In the genomic region with DNA sequence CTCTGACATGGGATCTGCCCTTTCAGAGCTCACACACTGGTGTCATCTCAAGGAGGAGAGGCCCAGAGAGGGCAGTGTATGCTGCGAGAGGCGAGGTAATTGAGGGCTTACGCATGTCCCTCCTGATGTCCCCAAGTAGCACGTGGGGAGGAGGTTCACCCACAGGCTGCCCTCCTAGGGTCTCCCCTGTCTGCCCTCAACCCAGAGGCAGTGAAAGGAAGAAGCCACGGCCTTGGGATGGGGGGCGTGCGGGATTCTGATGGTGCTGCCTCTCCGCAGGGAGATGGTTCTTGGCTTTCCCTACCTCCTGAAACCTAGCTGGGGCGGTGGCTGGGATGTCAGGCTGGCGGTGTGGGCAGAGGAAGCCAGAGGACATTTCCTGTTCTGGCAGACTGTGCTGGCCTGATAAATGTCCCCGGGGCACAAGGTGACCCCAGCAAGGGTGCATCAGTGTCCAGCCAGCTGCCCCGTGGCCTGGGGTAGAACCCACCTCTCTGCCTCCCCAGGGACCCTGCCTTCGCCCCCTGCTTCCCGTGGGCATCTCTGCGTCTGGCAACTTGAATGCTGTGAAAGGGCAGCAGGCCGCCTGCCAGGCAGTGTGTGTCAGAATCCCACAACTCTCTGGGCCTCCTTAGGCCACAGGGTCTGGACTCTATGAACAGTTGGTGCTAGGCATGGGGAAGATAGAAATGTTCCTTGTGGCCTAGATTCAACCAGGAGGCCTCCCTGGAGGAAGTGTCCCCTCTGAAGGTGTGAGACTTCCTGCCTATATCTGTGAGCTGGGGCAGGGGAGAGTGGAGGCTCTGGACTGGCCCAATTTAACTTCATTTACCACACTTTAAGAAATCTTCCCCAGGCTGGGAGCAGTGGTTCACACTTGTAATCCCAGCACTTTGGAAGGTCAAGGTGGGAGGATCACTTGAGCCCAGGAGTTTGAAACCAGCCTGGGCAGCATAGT, we compare ENCODE assay signal across 9 cellular contexts. TPM values are rescaled to one million over a fixed set of nuclear protein-coding genes. Genes with fewer than 3 reads are reported as not detected.
A peak's percentile ranks its signal among the peaks of the same experiment; 100 is the strongest.
DNase-seq lines count a peak whose midpoint lies in the region; ATAC-seq and TF ChIP-seq lines count a peak whose summit lies in the region.
"Had no signal": no experiment of that assay in that cellular context is flagged by ENCODE, and none has a peak within 500 bp of the region (broad histone marks: within the 10 kb centered on the region; RNA-seq: fewer than 3 reads in every experiment).

No MANE protein-coding gene starts in this region.

- H3K27ac Mint-ChIP-seq in activated CD4-positive, alpha-beta T cell treated with anti-CD3 and anti-CD28 coated beads for 36 hours, result peak overlapping the region; percentile 67
- peak overlapping the region; percentile 28 to 77 for H3K27ac Mint-ChIP-seq in activated naive CD4-positive, alpha-beta T cell treated with anti-CD3 and anti-CD28 coated beads, Interleukin-2, amount 50 U/mL, for 72 hours
- peak overlapping the region; percentile 81 to 92 (median 90) for H3K27ac Mint-ChIP-seq in immature natural killer cell

- no peaks in the 10 kb centered on the region for H3K27me3 ChIP-seq in testis

- no peaks in the 10 kb centered on the region for H3K9me3 Mint-ChIP-seq in activated CD4-positive, alpha-beta T cell treated with anti-CD3 and anti-CD28 coated beads for 36 hours (ENCODE audit: low read depth)
- no peaks in the 10 kb centered on the region for H3K9me3 Mint-ChIP-seq in activated naive CD4-positive, alpha-beta T cell treated with anti-CD3 and anti-CD28 coated beads, Interleukin-2, amount 50 U/mL, for 72 hours
- no peaks in the 10 kb centered on the region for H3K9me3 Mint-ChIP-seq in immature natural killer cell

- no peaks in the 10 kb centered on the region for H3K27me3 Mint-ChIP-seq in activated CD4-positive, alpha-beta T cell treated with anti-CD3 and anti-CD28 coated beads for 36 hours
- peaks cover 6 to 7% (median 7%) of the 10 kb centered on the region in 3 donors for H3K27me3 Mint-ChIP-seq in immature natural killer cell (ENCODE audit: low read depth in 3 of 3)

- peaks cover 50% of the 10 kb centered on the region for H3K4me1 ChIP-seq in testis

- POLR2A ChIA-PET in activated CD4-positive, alpha-beta T cell treated with anti-CD3 and anti-CD28 coated beads for 36 hours (lab: Charles Lee), result interaction anchor here (0.9 to 1.9 kb wide), 2 partner anchors 20 to 24 kb away, joined by 3 to 5 read pairs; no protein-coding TSS in a partner anchor

- TF ChIP-seq CTCF in testis (IDR thresholded peaks at IDR 0.05), result no peak

- peak overlapping the region; percentile 19 for H3K4me3 Mint-ChIP-seq in activated CD4-positive, alpha-beta T cell treated with anti-CD3 and anti-CD28 coated beads for 36 hours
- peak overlapping the region; percentile 62 to 95 (median 86) for H3K4me3 Mint-ChIP-seq in immature natural killer cell

- H3K36me3 ChIP-seq in testis (ENCODE audit: low read depth, missing control alignments), result no peaks in the 10 kb centered on the region

- H3K36me3 Mint-ChIP-seq in activated CD4-positive, alpha-beta T cell treated with anti-CD3 and anti-CD28 coated beads for 36 hours (ENCODE audit: low read depth), result peaks cover 24% of the 10 kb centered on the region
- peaks cover 8 to 9% of the 10 kb centered on the region in 2 donors for H3K36me3 Mint-ChIP-seq in activated naive CD4-positive, alpha-beta T cell treated with anti-CD3 and anti-CD28 coated beads, Interleukin-2, amount 50 U/mL, for 72 hours
- H3K36me3 Mint-ChIP-seq in immature natural killer cell, result no peaks in the 10 kb centered on the region

- intact Hi-C loops in activated CD4-positive, alpha-beta T cell treated with anti-CD3 and anti-CD28 coated beads for 36 hours (cut with DNase I, micrococcal nuclease), result no loop called here
- intact Hi-C loops in testis (cut with DNase I; ENCODE audit: low total_unique reads), result no loop called here

- no peak for ATAC-seq in activated CD4-positive, alpha-beta T cell treated with anti-CD3 and anti-CD28 coated beads for 36 hours
- ATAC-seq in activated naive CD4-positive, alpha-beta T cell treated with anti-CD3 and anti-CD28 coated beads, Interleukin-2, amount 50 U/mL, for 72 hours, result no peak

- H3K9me3 ChIP-seq in testis, result no peaks in the 10 kb centered on the region

- no peak for TF ChIP-seq POLR2A in testis (IDR thresholded peaks at IDR 0.05)

- no peak overlapping the region for H3K4me3 ChIP-seq in testis

- H3K4me1 Mint-ChIP-seq in activated CD4-positive, alpha-beta T cell treated with anti-CD3 and anti-CD28 coated beads for 36 hours, result peaks cover 74% of the 10 kb centered on the region
- H3K4me1 Mint-ChIP-seq in immature natural killer cell, result peaks cover 86 to 88% of the 10 kb centered on the region in 2 donors

- peak overlapping the region; percentile 31 to 46 for H3K27ac ChIP-seq in testis

- 63 to 74% methylated on average over 2 to 16 of the region's 16 CpGs for WGBS in testis, 2 donors

- CTCF ChIA-PET in activated CD4-positive, alpha-beta T cell treated with anti-CD3 and anti-CD28 coated beads for 36 hours (lab: Charles Lee), result interaction anchor here (0.6 to 24.4 kb wide), 4 partner anchors 11 to 688 kb away, joined by 3 to 890 read pairs (median 10); no protein-coding TSS in a partner anchor

- DNase-seq in activated CD4-positive, alpha-beta T cell treated with anti-CD3 and anti-CD28 coated beads for 36 hours, result no peak
- no peak for DNase-seq in activated CD4-positive, alpha-beta T cell treated with anti-CD3 and anti-CD28 coated beads, Interleukin-2, amount 50 U/mL, for 4 hours
- no peak for DNase-seq in activated naive CD4-positive, alpha-beta T cell treated with anti-CD3 and anti-CD28 coated beads, Interleukin-2, amount 50 U/mL, for 72 hours (ENCODE audit: low spot score in 2 of 2)
- no peak for DNase-seq in immature natural killer cell
- no peak for DNase-seq in testis
- no peak for DNase-seq in NCI-H146 treated with DMSO at 0.1 percent for 48 hours (lab: John Stamatoyannopoulos, UW; ENCODE audit: unreplicated experiment)
- DNase-seq in stimulated activated CD4-positive, alpha-beta T cell treated with anti-CD3 and anti-CD28 coated beads, Interleukin-4, amount 100 ng/mL, for 4 hours, result no peak
- DNase-seq in kidney tubule cell (ENCODE audit: low spot score), result no peak
- DNase-seq: activated CD8-positive, alpha-beta memory T cell treated with anti-CD3 and anti-CD28 coated beads, Interleukin-2, amount 50 U/mL, for 48 hours had no signal

RNA-seq across cellular contexts. Expression of a gene that starts 4.8 kb away (rescaled TPM):
- 10 to 100 TPM; 29.2 to 32.7 TPM for total RNA-seq in activated CD4-positive, alpha-beta T cell treated with anti-CD3 and anti-CD28 coated beads for 36 hours
- 10 to 100 TPM; 18.0 to 24.6 TPM for total RNA-seq in activated naive CD4-positive, alpha-beta T cell treated with anti-CD3 and anti-CD28 coated beads, Interleukin-2, amount 50 U/mL, for 72 hours
- polyA plus RNA-seq in immature natural killer cell (10 to 100 TPM in 1 of 3 donors, 1 to 10 TPM in 1, under 1 TPM in 1; 0.08 to 13.5 (median 5.3) TPM), testis (ENCODE audit: insufficient read depth, low read depth, low replicate concordance) (22.0 TPM)
- 10 to 100 TPM; 36.9 to 38.1 TPM for total RNA-seq in testis

RNA-seq across cellular contexts. Expression of a gene that starts 41.6 kb away (rescaled TPM):
- 1 to 10 TPM; 1.3 to 1.5 TPM for total RNA-seq in activated CD4-positive, alpha-beta T cell treated with anti-CD3 and anti-CD28 coated beads for 36 hours
- 1 to 10 TPM in 1 of 2 donors, under 1 TPM in 1; 0.64 to 1.5 TPM for total RNA-seq in activated naive CD4-positive, alpha-beta T cell treated with anti-CD3 and anti-CD28 coated beads, Interleukin-2, amount 50 U/mL, for 72 hours
- 1 to 10 TPM; 2.0 to 5.5 (median 2.1) TPM for polyA plus RNA-seq in immature natural killer cell
- 10 to 100 TPM; 16.1 to 27.2 TPM for total RNA-seq in testis
- 13.7 TPM for polyA plus RNA-seq in testis (ENCODE audit: insufficient read depth, low read depth, low replicate concordance)

Comparison
In these comparisons a context has a peak if more than half of its experiments do, and no peak if none do; other contexts are left out.
1. RNA of a gene that starts 41.6 kb away (total RNA-seq): 16.1 to 27.2 TPM in testis; 1.3 to 1.5 TPM in activated CD4-positive, alpha-beta T cell treated with anti-CD3 and anti-CD28 coated beads for 36 hours and 0.64 to 1.5 TPM in activated naive CD4-positive, alpha-beta T cell treated with anti-CD3 and anti-CD28 coated beads, Interleukin-2, amount 50 U/mL, for 72 hours; every median in the first group is over 4 times any median in the second.
2. Peak in every context shown above with its lines, with median percentiles within 50 percentile points of each other: H3K27ac Mint-ChIP-seq.